Comparison of ENCODE assay signal across 17 cellular contexts in the genomic region with DNA sequence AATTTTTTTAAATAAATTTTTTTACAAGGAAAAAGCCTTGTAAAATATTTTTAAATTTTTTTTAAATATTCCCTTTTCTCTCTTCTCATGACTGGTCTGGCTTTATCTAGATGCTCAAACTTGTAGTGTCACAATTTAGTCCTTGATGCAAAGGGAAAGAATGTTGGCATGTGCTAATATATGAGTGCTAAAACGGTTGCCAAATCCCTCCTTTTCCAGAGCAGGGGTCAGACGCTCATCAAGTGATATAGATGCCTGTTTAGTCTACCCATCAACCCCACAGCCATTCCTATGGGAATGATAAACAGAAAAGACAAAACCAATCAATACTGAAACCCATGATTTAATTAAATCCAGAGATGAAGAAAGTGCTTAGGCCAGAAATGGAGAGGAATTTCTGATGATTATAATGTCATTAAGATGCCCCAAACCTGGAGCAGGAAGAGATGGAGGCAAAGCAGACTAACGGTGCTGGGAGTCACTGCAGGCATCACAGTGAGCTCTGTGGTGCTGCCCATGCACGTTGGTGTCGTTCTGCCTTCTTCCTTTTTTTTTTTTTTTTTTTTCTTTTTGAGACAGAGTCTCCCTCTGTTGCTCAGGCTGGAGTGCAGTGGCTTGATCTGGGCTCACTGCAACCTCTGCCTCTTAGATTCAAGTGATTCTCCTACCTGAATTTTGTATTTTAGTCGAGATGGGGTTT.
"Had no signal": no experiment of that assay in that cellular context is flagged by ENCODE, and none has a peak within 500 bp of the region (broad histone marks: within the 10 kb centered on the region; RNA-seq: fewer than 3 reads in every experiment).

No MANE protein-coding gene starts in this region.

- H3K4me1 ChIP-seq: right lobe of liver, tibial nerve, vagina had no signal

- DNase-seq: activated CD4-positive, alpha-beta T cell treated with anti-CD3 and anti-CD28 coated beads, Interleukin-2, amount 50 U/mL, for 1 hour; activated naive CD8-positive, alpha-beta T cell treated with anti-CD3 and anti-CD28 coated beads for 36 hours; anterior cingulate cortex; brain microvascular endothelial cell; cerebellar nuclear complex; dermis blood vessel endothelial cell; kidney glomerular epithelial cell; left ventricle myocardium superior; right lobe of liver; stimulated activated CD4-positive, alpha-beta T cell treated with anti-CD3 and anti-CD28 coated beads, Interleukin-4, amount 100 ng/mL, for 4 hours; stimulated activated CD8-positive, alpha-beta memory T cell treated with anti-CD3 and anti-CD28 coated beads, Interleukin-4, amount 100 ng/mL, for 48 hours; stimulated activated naive CD4-positive, alpha-beta T cell treated with Interleukin-2 at 50 U/mL for 16 hours; substantia nigra had no signal

- H3K4me2 ChIP-seq: smooth muscle cell had no signal

- ATAC-seq: activated CD4-positive, CD25-positive, alpha-beta regulatory T cell treated with anti-CD3 and anti-CD28 coated beads, Interleukin-2, amount 50 U/mL, for 24 hours; left ventricle myocardium superior; right lobe of liver had no signal

- H3K9me3 ChIP-seq: right lobe of liver, tibial nerve, vagina had no signal

- H3K4me3 ChIP-seq: right lobe of liver, smooth muscle cell, tibial nerve, vagina had no signal

- H3K27ac ChIP-seq: brain microvascular endothelial cell, right lobe of liver, tibial nerve, vagina had no signal

- H3K27me3 ChIP-seq: brain microvascular endothelial cell, right lobe of liver, tibial nerve, vagina had no signal

- H3K36me3 ChIP-seq: brain microvascular endothelial cell, right lobe of liver, tibial nerve, vagina had no signal
